1 cellular context compared by ENCODE assay signal in the genomic region with DNA sequence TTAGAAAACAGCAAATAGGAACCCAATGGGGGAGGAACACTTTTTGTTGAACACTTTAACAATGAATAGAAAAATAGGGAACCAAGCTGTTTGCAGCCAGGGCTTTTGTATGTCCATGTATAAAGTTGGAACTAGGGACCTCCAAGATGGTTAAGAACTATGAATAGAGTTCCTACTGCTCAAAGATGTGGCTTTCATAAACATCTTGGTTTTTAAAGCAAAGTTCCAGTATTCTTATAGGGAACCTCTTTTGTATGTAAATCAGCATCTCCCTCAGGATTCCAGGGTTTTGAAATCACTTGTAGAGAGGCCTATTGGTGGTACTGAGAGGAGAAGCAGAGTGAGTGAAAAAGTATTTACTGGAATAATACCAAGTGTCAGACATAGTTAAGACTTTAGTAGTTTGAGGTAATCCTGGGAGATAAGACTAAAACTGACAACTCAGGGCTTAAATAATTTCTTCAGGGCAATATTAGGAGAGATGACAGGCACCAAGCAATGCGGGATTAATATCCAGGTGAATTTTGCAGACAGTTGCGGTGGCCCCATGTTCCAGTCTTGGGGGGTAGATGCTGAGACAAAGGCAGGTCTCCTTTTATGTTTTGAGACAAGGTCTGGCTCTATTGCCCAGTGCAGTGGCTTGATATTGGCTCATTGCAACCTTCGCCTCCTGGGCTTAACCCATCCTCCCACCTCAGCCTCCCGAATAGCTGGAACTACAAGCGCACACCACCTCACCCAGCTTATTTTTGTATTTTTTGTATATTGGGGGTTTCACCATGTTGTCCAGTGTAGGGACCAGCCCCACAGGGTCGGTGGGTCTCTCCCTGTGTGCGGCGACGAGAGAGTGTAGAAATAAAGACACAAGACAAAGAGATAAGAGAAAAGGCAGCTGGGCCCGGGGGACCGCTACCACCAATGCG.
TF ChIP-seq lines count a peak whose summit lies in the region.

No MANE protein-coding gene starts in this region.

TF ChIP-seq in GM12878, 131 proteins besides CTCF, POLR2A, EP300 and RAD21:
- TF ChIP-seq, protein P1, sequence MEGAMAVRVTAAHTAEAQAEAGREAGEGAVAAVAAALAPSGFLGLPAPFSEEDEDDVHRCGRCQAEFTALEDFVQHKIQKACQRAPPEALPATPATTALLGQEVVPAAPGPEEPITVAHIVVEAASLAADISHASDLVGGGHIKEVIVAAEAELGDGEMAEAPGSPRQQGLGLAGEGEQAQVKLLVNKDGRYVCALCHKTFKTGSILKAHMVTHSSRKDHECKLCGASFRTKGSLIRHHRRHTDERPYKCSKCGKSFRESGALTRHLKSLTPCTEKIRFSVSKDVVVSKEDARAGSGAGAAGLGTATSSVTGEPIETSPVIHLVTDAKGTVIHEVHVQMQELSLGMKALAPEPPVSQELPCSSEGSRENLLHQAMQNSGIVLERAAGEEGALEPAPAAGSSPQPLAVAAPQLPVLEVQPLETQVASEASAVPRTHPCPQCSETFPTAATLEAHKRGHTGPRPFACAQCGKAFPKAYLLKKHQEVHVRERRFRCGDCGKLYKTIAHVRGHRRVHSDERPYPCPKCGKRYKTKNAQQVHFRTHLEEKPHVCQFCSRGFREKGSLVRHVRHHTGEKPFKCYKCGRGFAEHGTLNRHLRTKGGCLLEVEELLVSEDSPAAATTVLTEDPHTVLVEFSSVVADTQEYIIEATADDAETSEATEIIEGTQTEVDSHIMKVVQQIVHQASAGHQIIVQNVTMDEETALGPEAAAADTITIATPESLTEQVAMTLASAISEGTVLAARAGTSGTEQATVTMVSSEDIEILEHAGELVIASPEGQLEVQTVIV (IDR thresholded peaks at IDR 0.05; ENCODE audit: borderline replicate concordance, partially characterized antibody): no peak
- TF ChIP-seq, protein P2, sequence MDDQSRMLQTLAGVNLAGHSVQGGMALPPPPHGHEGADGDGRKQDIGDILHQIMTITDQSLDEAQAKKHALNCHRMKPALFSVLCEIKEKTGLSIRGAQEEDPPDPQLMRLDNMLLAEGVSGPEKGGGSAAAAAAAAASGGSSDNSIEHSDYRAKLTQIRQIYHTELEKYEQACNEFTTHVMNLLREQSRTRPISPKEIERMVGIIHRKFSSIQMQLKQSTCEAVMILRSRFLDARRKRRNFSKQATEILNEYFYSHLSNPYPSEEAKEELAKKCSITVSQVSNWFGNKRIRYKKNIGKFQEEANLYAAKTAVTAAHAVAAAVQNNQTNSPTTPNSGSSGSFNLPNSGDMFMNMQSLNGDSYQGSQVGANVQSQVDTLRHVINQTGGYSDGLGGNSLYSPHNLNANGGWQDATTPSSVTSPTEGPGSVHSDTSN (IDR thresholded peaks at IDR 0.05; ENCODE audit: insufficient replicate concordance, low read depth, low read length): no peak
- no peak for TF ChIP-seq NFYA (IDR thresholded peaks at IDR 0.05; ENCODE audit: borderline replicate concordance, low read depth, low read length)
- no peak for TF ChIP-seq RCOR1 (conservative IDR thresholded peaks at IDR 0.05; ENCODE audit: low read depth, low read length)
- TF ChIP-seq SUZ12 (IDR thresholded peaks at IDR 0.05; ENCODE audit: unreplicated experiment): no peak
- TF ChIP-seq HDAC2 (IDR thresholded peaks at IDR 0.05): no peak
- no peak for TF ChIP-seq HDGF (IDR thresholded peaks at IDR 0.05)
- TF ChIP-seq, protein P3, sequence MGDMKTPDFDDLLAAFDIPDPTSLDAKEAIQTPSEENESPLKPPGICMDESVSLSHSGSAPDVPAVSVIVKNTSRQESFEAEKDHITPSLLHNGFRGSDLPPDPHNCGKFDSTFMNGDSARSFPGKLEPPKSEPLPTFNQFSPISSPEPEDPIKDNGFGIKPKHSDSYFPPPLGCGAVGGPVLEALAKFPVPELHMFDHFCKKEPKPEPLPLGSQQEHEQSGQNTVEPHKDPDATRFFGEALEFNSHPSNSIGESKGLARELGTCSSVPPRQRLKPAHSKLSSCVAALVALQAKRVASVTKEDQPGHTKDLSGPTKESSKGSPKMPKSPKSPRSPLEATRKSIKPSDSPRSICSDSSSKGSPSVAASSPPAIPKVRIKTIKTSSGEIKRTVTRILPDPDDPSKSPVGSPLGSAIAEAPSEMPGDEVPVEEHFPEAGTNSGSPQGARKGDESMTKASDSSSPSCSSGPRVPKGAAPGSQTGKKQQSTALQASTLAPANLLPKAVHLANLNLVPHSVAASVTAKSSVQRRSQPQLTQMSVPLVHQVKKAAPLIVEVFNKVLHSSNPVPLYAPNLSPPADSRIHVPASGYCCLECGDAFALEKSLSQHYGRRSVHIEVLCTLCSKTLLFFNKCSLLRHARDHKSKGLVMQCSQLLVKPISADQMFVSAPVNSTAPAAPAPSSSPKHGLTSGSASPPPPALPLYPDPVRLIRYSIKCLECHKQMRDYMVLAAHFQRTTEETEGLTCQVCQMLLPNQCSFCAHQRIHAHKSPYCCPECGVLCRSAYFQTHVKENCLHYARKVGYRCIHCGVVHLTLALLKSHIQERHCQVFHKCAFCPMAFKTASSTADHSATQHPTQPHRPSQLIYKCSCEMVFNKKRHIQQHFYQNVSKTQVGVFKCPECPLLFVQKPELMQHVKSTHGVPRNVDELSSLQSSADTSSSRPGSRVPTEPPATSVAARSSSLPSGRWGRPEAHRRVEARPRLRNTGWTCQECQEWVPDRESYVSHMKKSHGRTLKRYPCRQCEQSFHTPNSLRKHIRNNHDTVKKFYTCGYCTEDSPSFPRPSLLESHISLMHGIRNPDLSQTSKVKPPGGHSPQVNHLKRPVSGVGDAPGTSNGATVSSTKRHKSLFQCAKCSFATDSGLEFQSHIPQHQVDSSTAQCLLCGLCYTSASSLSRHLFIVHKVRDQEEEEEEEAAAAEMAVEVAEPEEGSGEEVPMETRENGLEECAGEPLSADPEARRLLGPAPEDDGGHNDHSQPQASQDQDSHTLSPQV (IDR thresholded peaks at IDR 0.05): no peak
- no peak for TF ChIP-seq SMC3 (IDR thresholded peaks at IDR 0.05; ENCODE audit: borderline replicate concordance, low read length)
- TF ChIP-seq WRNIP1 (IDR thresholded peaks at IDR 0.05; ENCODE audit: borderline replicate concordance, low read depth, low read length): no peak
- no peak for TF ChIP-seq KDM1A (IDR thresholded peaks at IDR 0.05; ENCODE audit: borderline replicate concordance)
- TF ChIP-seq, protein P4, sequence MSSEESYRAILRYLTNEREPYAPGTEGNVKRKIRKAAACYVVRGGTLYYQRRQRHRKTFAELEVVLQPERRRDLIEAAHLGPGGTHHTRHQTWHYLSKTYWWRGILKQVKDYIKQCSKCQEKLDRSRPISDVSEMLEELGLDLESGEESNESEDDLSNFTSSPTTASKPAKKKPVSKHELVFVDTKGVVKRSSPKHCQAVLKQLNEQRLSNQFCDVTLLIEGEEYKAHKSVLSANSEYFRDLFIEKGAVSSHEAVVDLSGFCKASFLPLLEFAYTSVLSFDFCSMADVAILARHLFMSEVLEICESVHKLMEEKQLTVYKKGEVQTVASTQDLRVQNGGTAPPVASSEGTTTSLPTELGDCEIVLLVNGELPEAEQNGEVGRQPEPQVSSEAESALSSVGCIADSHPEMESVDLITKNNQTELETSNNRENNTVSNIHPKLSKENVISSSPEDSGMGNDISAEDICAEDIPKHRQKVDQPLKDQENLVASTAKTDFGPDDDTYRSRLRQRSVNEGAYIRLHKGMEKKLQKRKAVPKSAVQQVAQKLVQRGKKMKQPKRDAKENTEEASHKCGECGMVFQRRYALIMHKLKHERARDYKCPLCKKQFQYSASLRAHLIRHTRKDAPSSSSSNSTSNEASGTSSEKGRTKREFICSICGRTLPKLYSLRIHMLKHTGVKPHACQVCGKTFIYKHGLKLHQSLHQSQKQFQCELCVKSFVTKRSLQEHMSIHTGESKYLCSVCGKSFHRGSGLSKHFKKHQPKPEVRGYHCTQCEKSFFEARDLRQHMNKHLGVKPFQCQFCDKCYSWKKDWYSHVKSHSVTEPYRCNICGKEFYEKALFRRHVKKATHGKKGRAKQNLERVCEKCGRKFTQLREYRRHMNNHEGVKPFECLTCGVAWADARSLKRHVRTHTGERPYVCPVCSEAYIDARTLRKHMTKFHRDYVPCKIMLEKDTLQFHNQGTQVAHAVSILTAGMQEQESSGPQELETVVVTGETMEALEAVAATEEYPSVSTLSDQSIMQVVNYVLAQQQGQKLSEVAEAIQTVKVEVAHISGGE (CRISPR knock-in tag; IDR thresholded peaks at IDR 0.05): no peak
- TF ChIP-seq BRCA1 (IDR thresholded peaks at IDR 0.05; ENCODE audit: low read depth, low read length): no peak
- no peak for TF ChIP-seq SPI1 (IDR thresholded peaks at IDR 0.05; ENCODE audit: borderline replicate concordance, insufficient read depth, low read depth, low read length)
TF ChIP-seq in GM12878: peak in this region for 0.
